14 cellular contexts compared by ENCODE assay signal in the genomic region with DNA sequence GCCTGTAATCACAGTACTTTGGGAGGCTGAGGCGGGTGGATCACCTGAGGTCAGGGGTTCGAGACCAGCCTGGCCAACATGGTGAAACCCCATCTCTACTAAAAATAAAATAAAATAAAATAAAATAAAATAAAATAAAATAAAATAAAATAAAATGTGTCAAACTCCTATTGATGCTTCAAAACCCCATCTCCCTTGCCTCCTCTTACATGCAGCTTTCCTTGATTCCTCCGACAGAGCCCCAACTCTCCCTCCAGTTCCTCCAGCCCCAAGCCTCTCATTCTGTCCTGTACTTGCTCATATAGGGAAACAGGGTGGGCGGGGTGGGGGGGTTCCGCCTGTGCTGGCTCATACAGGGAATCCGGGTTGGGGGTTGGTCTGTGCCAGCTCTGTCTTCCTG. TPM values are rescaled to one million over a fixed set of nuclear protein-coding genes. Genes with fewer than 3 reads are reported as not detected.
"Had no signal": no experiment of that assay in that cellular context is flagged by ENCODE, and none has a peak within 500 bp of the region (broad histone marks: within the 10 kb centered on the region; RNA-seq: fewer than 3 reads in every experiment).

No MANE protein-coding gene starts in this region.

RNA-seq across cellular contexts. Expression of a gene that starts 3.8 kb away (rescaled TPM):
- total RNA-seq: activated CD8-positive, alpha-beta memory T cell treated with anti-CD3 and anti-CD28 coated beads for 36 hours; activated naive CD8-positive, alpha-beta T cell treated with anti-CD3 and anti-CD28 coated beads, Interleukin-2, amount 10 ng/mL, durations not matched to agents 7 days and 5 days; activated T-cell treated with anti-CD3 and anti-CD28 coated beads, Interleukin-2, amount 50 U/mL, for 72 hours; esophagus mucosa; heart right ventricle; left ventricle myocardium superior; mucosa of gallbladder; naive thymus-derived CD8-positive, alpha-beta T cell; osteoblast; prostate gland; right atrium auricular region; SJCRH30; skeletal muscle tissue had no signal
- polyA plus RNA-seq: heart right ventricle; immature natural killer cell; naive thymus-derived CD8-positive, alpha-beta T cell had no signal

RNA-seq across cellular contexts. Expression of a gene that starts 24.9 kb away (rescaled TPM):
- total RNA-seq: activated CD8-positive, alpha-beta memory T cell treated with anti-CD3 and anti-CD28 coated beads for 36 hours; activated naive CD8-positive, alpha-beta T cell treated with anti-CD3 and anti-CD28 coated beads, Interleukin-2, amount 10 ng/mL, durations not matched to agents 7 days and 5 days; esophagus mucosa; left ventricle myocardium superior; naive thymus-derived CD8-positive, alpha-beta T cell; osteoblast; SJCRH30; skeletal muscle tissue had no signal
- polyA plus RNA-seq: immature natural killer cell; naive thymus-derived CD8-positive, alpha-beta T cell had no signal
